ENCODE assay signal across 9 cellular contexts in genomic region chrX:152941328-152942111, GRCh38. TPM values are rescaled to one million over a fixed set of nuclear protein-coding genes. Genes with fewer than 3 reads are reported as not detected.
DNase-seq lines count a peak whose midpoint lies in the region; ATAC-seq and TF ChIP-seq lines count a peak whose summit lies in the region.
"Had no signal": no experiment of that assay in that cellular context is flagged by ENCODE, and none has a peak within 500 bp of the region (broad histone marks: within the 10 kb centered on the region; RNA-seq: fewer than 3 reads in every experiment).

No MANE protein-coding gene starts in this region.

- peak; percentile 87 for ATAC-seq in GM18909 (IDR thresholded peaks at IDR 0.05; ENCODE audit: poor library complexity, unreplicated experiment)
- peak; percentile 83 for ATAC-seq in HG03159 (IDR thresholded peaks at IDR 0.05; ENCODE audit: unreplicated experiment)
- peak; percentile 85 for ATAC-seq in WTC11

- H3K36me3 Mint-ChIP-seq in WTC11: no peaks in the 10 kb centered on the region

- H3K27ac Mint-ChIP-seq in WTC11: no peak overlapping the region; the same call in 1 of the 2 replicates

- peaks cover 3% of the 10 kb centered on the region for H3K27me3 Mint-ChIP-seq in WTC11 (ENCODE audit: low read depth)

- POLR2A ChIA-PET in WTC11 (lab: Charles Lee): interaction anchor here (0.5 kb wide), 1 partner anchor 606 kb away, joined by 3 read pairs; no protein-coding TSS in a partner anchor

- CTCF ChIA-PET in WTC11 (lab: Charles Lee): interaction anchor here (0.6 to 2.6 kb wide), 27 partner anchors 9 to 743 kb away, joined by 3 to 14 read pairs (median 4); partner anchors contain the start of genes CETN2 and NSDHL

- peak; percentile 66 for TF ChIP-seq CTCF in AG09319 (IDR thresholded peaks at IDR 0.05; ENCODE audit: low read depth, low read length)
- peak; percentile 73 for TF ChIP-seq CTCF in WTC11 (IDR thresholded peaks at IDR 0.05)
- peak; percentile 68 for TF ChIP-seq CTCF in cardiac fibroblast (IDR thresholded peaks at IDR 0.05; ENCODE audit: low read depth, low read length)

- peak overlapping the region; percentile 67 for H3K4me3 Mint-ChIP-seq in WTC11

- peaks cover 12% of the 10 kb centered on the region for H3K4me1 Mint-ChIP-seq in WTC11

- H3K4me3 ChIP-seq in cardiac fibroblast (replicated peaks in 1 of 2; ENCODE audit: low read depth in 2 of 2, low read length in 2 of 2): peak overlapping the region; percentile 64 to 70

- H3K9me3 Mint-ChIP-seq in WTC11: no peaks in the 10 kb centered on the region

- DNase-seq in AG09319 (ENCODE audit: extremely low read depth, low read depth): peak; percentile 83
- DNase-seq in NCI-H2196 treated with DMSO at 0.1 percent for 48 hours (lab: John Stamatoyannopoulos, UW; ENCODE audit: unreplicated experiment): peak; percentile 75
- peak; percentile 84 for DNase-seq in WTC11 (ENCODE audit: low spot score)
- DNase-seq in cardiac fibroblast (ENCODE audit: low read depth in 2 of 2): peak; percentile 92 to 95
- DNase-seq in iPS-NIHi7 (ENCODE audit: extremely low spot score): peak; percentile 92
- peak; percentile 76 for DNase-seq in smooth muscle cell of the brain vasculature (ENCODE audit: low read depth, low spot score)

TF ChIP-seq in WTC11, 78 proteins besides CTCF, POLR2A, EP300 and RAD21:
- no peak for TF ChIP-seq TP53 (CRISPR knock-in tag; IDR thresholded peaks at IDR 0.05)
- TF ChIP-seq ZNF317 (CRISPR knock-in tag; IDR thresholded peaks at IDR 0.05; ENCODE audit: borderline replicate concordance, low read depth): no peak
- peak; percentile 95 for TF ChIP-seq FOXK1 (CRISPR knock-in tag; IDR thresholded peaks at IDR 0.05)
- TF ChIP-seq SP1 (CRISPR knock-in tag; conservative IDR thresholded peaks at IDR 0.05): 0 out of 2 replicates have a peak, but pooled peaks have one; percentile 21
- TF ChIP-seq ATF1 (CRISPR knock-in tag; IDR thresholded peaks at IDR 0.05): no peak
- TF ChIP-seq MYBL2 (CRISPR knock-in tag; IDR thresholded peaks at IDR 0.05): peak; percentile 15; the same call in 1 of the 2 replicates
- no peak for TF ChIP-seq NR3C1 (CRISPR knock-in tag; conservative IDR thresholded peaks at IDR 0.05; ENCODE audit: low read depth)
- no peak for TF ChIP-seq SMAD3 (CRISPR knock-in tag; IDR thresholded peaks at IDR 0.05; ENCODE audit: borderline replicate concordance)
- 0 out of 2 replicates have a peak, but pooled peaks have one; percentile 26 for TF ChIP-seq ESRRA (CRISPR knock-in tag; IDR thresholded peaks at IDR 0.05; ENCODE audit: borderline replicate concordance)
- TF ChIP-seq, protein P1, sequence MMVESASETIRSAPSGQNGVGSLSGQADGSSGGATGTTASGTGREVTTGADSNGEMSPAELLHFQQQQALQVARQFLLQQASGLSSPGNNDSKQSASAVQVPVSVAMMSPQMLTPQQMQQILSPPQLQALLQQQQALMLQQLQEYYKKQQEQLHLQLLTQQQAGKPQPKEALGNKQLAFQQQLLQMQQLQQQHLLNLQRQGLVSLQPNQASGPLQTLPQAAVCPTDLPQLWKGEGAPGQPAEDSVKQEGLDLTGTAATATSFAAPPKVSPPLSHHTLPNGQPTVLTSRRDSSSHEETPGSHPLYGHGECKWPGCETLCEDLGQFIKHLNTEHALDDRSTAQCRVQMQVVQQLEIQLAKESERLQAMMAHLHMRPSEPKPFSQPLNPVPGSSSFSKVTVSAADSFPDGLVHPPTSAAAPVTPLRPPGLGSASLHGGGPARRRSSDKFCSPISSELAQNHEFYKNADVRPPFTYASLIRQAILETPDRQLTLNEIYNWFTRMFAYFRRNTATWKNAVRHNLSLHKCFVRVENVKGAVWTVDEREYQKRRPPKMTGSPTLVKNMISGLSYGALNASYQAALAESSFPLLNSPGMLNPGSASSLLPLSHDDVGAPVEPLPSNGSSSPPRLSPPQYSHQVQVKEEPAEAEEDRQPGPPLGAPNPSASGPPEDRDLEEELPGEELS (CRISPR knock-in tag; IDR thresholded peaks at IDR 0.05): 0 out of 2 replicates have a peak, but pooled peaks have one; percentile 17
- TF ChIP-seq TEAD1 (CRISPR knock-in tag; IDR thresholded peaks at IDR 0.05): 0 out of 2 replicates have a peak, but pooled peaks have one; percentile 21
- TF ChIP-seq, protein P2, sequence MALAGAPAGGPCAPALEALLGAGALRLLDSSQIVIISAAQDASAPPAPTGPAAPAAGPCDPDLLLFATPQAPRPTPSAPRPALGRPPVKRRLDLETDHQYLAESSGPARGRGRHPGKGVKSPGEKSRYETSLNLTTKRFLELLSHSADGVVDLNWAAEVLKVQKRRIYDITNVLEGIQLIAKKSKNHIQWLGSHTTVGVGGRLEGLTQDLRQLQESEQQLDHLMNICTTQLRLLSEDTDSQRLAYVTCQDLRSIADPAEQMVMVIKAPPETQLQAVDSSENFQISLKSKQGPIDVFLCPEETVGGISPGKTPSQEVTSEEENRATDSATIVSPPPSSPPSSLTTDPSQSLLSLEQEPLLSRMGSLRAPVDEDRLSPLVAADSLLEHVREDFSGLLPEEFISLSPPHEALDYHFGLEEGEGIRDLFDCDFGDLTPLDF (CRISPR knock-in tag; IDR thresholded peaks at IDR 0.05): no peak
- 0 out of 2 replicates have a peak, but pooled peaks have one; percentile 49 for TF ChIP-seq FOXP1 (CRISPR knock-in tag; IDR thresholded peaks at IDR 0.05; ENCODE audit: borderline replicate concordance)
- TF ChIP-seq MAX (CRISPR knock-in tag; IDR thresholded peaks at IDR 0.05): peak; percentile 76
- peak; percentile 73; the same call in 1 of the 2 replicates for TF ChIP-seq ETV6 (CRISPR knock-in tag; IDR thresholded peaks at IDR 0.05)
- TF ChIP-seq, protein P3, sequence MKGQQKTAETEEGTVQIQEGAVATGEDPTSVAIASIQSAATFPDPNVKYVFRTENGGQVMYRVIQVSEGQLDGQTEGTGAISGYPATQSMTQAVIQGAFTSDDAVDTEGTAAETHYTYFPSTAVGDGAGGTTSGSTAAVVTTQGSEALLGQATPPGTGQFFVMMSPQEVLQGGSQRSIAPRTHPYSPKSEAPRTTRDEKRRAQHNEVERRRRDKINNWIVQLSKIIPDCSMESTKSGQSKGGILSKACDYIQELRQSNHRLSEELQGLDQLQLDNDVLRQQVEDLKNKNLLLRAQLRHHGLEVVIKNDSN (CRISPR knock-in tag; IDR thresholded peaks at IDR 0.05): peak; percentile 33; the same call in 1 of the 2 replicates
TF ChIP-seq in WTC11: peak in this region for 10.

RNA-seq across cellular contexts. Expression of gene ZNF185, which starts 43.7 kb away (rescaled TPM):
- total RNA-seq in WTC11 (2021): 8.2 to 10.9 TPM (median 10.3 TPM) in 3 replicates

RNA-seq across cellular contexts. Expression of gene PNMA5, which starts 52.4 kb away (rescaled TPM):
- total RNA-seq in WTC11 (2021): 0.13 to 0.27 TPM (median 0.25 TPM) in 3 replicates
- total RNA-seq: activated CD8-positive, alpha-beta memory T cell treated with anti-CD3 and anti-CD28 coated beads for 36 hours had no signal

Comparison
In these comparisons a context has a peak if more than half of its experiments do, and no peak if none do; other contexts are left out.
1. Peak in every context shown above with its lines: DNase-seq, ATAC-seq and H3K4me3 ChIP-seq.